ENCODE assay signal across 1 cellular context in genomic region chr11:9601041-9601875, GRCh38.
TF ChIP-seq lines count a peak whose summit lies in the region.

No MANE protein-coding gene starts in this region.

TF ChIP-seq in GM12878, 131 proteins besides CTCF, POLR2A, EP300 and RAD21 (continued from another document and continues in another):
- TF ChIP-seq REST (IDR thresholded peaks at IDR 0.05; ENCODE audit: low read depth, low read length): no peak
- TF ChIP-seq SKIL (IDR thresholded peaks at IDR 0.05; ENCODE audit: low read depth, poor library complexity, severe bottlenecking): peak; percentile 49
- no peak for TF ChIP-seq PKNOX1 (IDR thresholded peaks at IDR 0.05)
- TF ChIP-seq ZNF687 (IDR thresholded peaks at IDR 0.05): no peak
- TF ChIP-seq SMARCA5 (IDR thresholded peaks at IDR 0.05): peak; percentile 15; the same call in 1 of the 2 replicates
- no peak for TF ChIP-seq HDAC2 (IDR thresholded peaks at IDR 0.05)
- TF ChIP-seq RUNX3 (IDR thresholded peaks at IDR 0.05; ENCODE audit: low read length): peak; percentile 99
- TF ChIP-seq PAX8 (IDR thresholded peaks at IDR 0.05): no peak
- TF ChIP-seq ETV6 (conservative IDR thresholded peaks at IDR 0.05 in 1 of 2, IDR thresholded peaks at IDR 0.05 in 1 of 2; ENCODE audit: borderline replicate concordance in 1 of 2, low read depth in 1 of 2): peak in 1 of 2 experiments; percentile 94; a peak in 2 of 4 replicates
- peak; percentile 40 to 57; a peak in 2 of 4 replicates for TF ChIP-seq BHLHE40 (IDR thresholded peaks at IDR 0.05; ENCODE audit: borderline replicate concordance in 1 of 2, low read depth in 2 of 2, low read length in 1 of 2)
- no peak for TF ChIP-seq EZH2 (IDR thresholded peaks at IDR 0.05; ENCODE audit: borderline replicate concordance, control insufficient read depth, low read depth, low read length)
- TF ChIP-seq IRF4 (IDR thresholded peaks at IDR 0.05; ENCODE audit: low read depth, low read length): peak; percentile 63; the same call in 1 of the 2 replicates
- TF ChIP-seq BCLAF1 (IDR thresholded peaks at IDR 0.05): no peak
- peak; percentile 74 for TF ChIP-seq MTA2 (IDR thresholded peaks at IDR 0.05; ENCODE audit: low read depth)
- TF ChIP-seq GATAD2B (conservative IDR thresholded peaks at IDR 0.05; ENCODE audit: low read depth): no peak; the same call in none of the 2 replicates
- TF ChIP-seq ATF2 (IDR thresholded peaks at IDR 0.05; ENCODE audit: low read length): peak; percentile 67; the same call in 1 of the 2 replicates
- TF ChIP-seq HSF1 (IDR thresholded peaks at IDR 0.05; ENCODE audit: low read depth, low read length): no peak
- TF ChIP-seq SMAD5 (IDR thresholded peaks at IDR 0.05; ENCODE audit: low read depth): no peak
- 0 out of 2 replicates have a peak, but pooled peaks have one; percentile 22 for TF ChIP-seq BMI1 (IDR thresholded peaks at IDR 0.05; ENCODE audit: borderline replicate concordance)
- no peak for TF ChIP-seq ZNF622 (IDR thresholded peaks at IDR 0.05)
- no peak for TF ChIP-seq ZNF274 (IDR thresholded peaks at IDR 0.05; ENCODE audit: insufficient read depth, insufficient read length)
- peak; percentile 93 for TF ChIP-seq MLLT1 (IDR thresholded peaks at IDR 0.05)
- peak; percentile 74 for TF ChIP-seq ATF7 (IDR thresholded peaks at IDR 0.05; ENCODE audit: low read depth)
- peak; percentile 81 for TF ChIP-seq MEF2B (IDR thresholded peaks at IDR 0.05; ENCODE audit: partially characterized antibody, poor library complexity, severe bottlenecking)
- peak; percentile 55; the same call in 1 of the 2 replicates for TF ChIP-seq MTA3 (IDR thresholded peaks at IDR 0.05; ENCODE audit: borderline replicate concordance, low read length)
- TF ChIP-seq NFIC (IDR thresholded peaks at IDR 0.05; ENCODE audit: low read depth, low read length): peak; percentile 89
- no peak for TF ChIP-seq ZNF217 (IDR thresholded peaks at IDR 0.05)
- TF ChIP-seq PRDM15 (CRISPR knock-in tag; IDR thresholded peaks at IDR 0.05): no peak
- TF ChIP-seq BCL3 (IDR thresholded peaks at IDR 0.05; ENCODE audit: borderline replicate concordance, insufficient read depth, low read depth, low read length, poor library complexity, severe bottlenecking): peak; percentile 49
